ENCODE assay signal across 8 cellular contexts in the genomic region with DNA sequence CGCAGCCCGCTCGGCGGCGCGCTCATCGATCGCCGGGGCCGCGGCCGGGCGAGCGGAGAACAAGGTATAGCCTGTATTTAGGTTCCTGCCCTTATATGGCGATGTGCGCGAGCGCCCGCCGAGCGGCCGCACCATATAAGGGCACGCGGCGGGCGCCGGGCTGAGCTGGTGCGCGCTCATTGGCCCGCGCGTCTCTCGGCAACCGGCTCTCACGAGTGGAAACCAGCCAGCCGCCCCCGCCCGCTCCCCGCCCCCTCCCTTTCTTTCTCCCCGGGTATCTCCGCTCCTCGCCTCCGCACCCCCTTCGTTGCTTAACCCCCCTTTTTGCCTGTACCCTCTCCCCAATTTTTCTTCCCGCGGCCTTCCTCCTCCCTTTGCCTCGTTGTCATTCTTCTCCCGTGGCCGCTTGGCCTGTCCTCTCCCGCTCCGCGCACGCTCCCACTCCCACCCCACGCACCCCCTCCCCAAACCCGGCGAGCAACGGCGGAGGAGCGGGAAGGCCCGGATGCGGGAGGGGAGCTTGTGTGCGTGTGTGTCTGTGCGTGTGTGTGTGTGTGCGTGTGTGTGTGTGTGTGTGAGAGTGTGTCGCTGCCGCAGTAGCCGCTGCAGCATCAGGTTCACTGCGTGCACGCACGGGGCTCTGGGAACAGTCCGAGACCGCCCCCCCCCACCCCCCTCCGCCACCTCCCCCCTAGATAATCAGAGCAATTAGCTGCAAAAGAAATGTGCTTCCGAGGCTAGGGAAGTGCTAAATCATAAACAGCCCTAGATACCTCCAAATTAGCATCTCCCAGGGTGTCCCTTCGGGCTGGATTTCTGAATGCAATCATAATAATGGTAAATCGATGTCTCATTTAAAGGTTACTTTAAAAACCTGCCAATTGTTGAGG. TPM values are rescaled to one million over a fixed set of nuclear protein-coding genes. Genes with fewer than 3 reads are reported as not detected.
A peak's percentile ranks its signal among the peaks of the same experiment; 100 is the strongest.
DNase-seq lines count a peak whose midpoint lies in the region; ATAC-seq and TF ChIP-seq lines count a peak whose summit lies in the region.

No MANE protein-coding gene starts in this region.

- H3K4me3 ChIP-seq in GM12865 (ENCODE audit: low read depth, low read length) = peak overlapping the region; percentile 44
- no peak overlapping the region for H3K4me3 ChIP-seq in adipocyte (ENCODE audit: low read length)
- H3K4me3 ChIP-seq in hepatocyte = no peak overlapping the region
- H3K4me3 ChIP-seq in smooth muscle cell = peak overlapping the region; percentile 43

- peaks cover 21% of the 10 kb centered on the region for H3K4me1 Mint-ChIP-seq in T-helper 1 cell treated with Interleukin-12 subunit alpha and Interleukin-12 subunit beta and Interleukin-4 antibody, amounts not matched to agents 30 μg/mL and 1 μg/mL, for 36 hours (ENCODE audit: low read depth)

- peak; percentile 72 for ATAC-seq in HG02884 (IDR thresholded peaks at IDR 0.05; ENCODE audit: unreplicated experiment)

- H3K9ac ChIP-seq in adipocyte (ENCODE audit: low read length) (no peak overlapping the region), smooth muscle cell (ENCODE audit: low read depth) (no peak overlapping the region)

- H3K4me3 Mint-ChIP-seq in T-helper 1 cell treated with Interleukin-12 subunit alpha and Interleukin-12 subunit beta and Interleukin-4 antibody, amounts not matched to agents 30 μg/mL and 1 μg/mL, for 36 hours = peak overlapping the region; percentile 17

- no peaks in the 10 kb centered on the region for H3K36me3 ChIP-seq in adipocyte (ENCODE audit: control insufficient read depth, insufficient read depth, low read length, severe bottlenecking)
- no peaks in the 10 kb centered on the region for H3K36me3 ChIP-seq in hepatocyte (replicated peaks; ENCODE audit: insufficient read depth, low read depth)
- no peaks in the 10 kb centered on the region for H3K36me3 ChIP-seq in smooth muscle cell (ENCODE audit: low read depth)

- H3K79me2 ChIP-seq in hepatocyte (no peaks in the 10 kb centered on the region), smooth muscle cell (ENCODE audit: low read depth) (no peaks in the 10 kb centered on the region)

- no peak overlapping the region for H3K27ac ChIP-seq in hepatocyte
- H3K27ac ChIP-seq in smooth muscle cell (ENCODE audit: low read depth) = no peak overlapping the region

- H3K9me3 ChIP-seq in adipocyte (ENCODE audit: control insufficient read depth, low read length) (no peaks in the 10 kb centered on the region), hepatocyte (ENCODE audit: low read depth) (no peaks in the 10 kb centered on the region), smooth muscle cell (replicated peaks; ENCODE audit: low read depth) (no peaks in the 10 kb centered on the region)

- no peaks in the 10 kb centered on the region for H3K36me3 Mint-ChIP-seq in T-helper 1 cell treated with Interleukin-12 subunit alpha and Interleukin-12 subunit beta and Interleukin-4 antibody, amounts not matched to agents 30 μg/mL and 1 μg/mL, for 36 hours (ENCODE audit: low read depth)

- H3K9me3 Mint-ChIP-seq in T-helper 1 cell treated with Interleukin-12 subunit alpha and Interleukin-12 subunit beta and Interleukin-4 antibody, amounts not matched to agents 30 μg/mL and 1 μg/mL, for 36 hours = no peaks in the 10 kb centered on the region

- DNase-seq in GM12865 (ENCODE audit: low read depth) (peak; percentile 92), NCI-H1694 treated with DMSO at 0.1 percent for 48 hours (lab: John Stamatoyannopoulos, UW) (peak; percentile 87), adipocyte (ENCODE audit: low read depth) (peak; percentile 79), hepatocyte (ENCODE audit: low spot score) (peak; percentile 92), smooth muscle cell (lab: John Stamatoyannopoulos, UW; ENCODE audit: unreplicated experiment) (peak; percentile 23)
- DNase-seq in NK-92 treated with Interleukin-12 subunit alpha and Interleukin-12 subunit beta, amount 100 ng/mL, for 24 hours (lab: John Stamatoyannopoulos, UW) = no peak

- H3K9me2 ChIP-seq in hepatocyte (replicated peaks; ENCODE audit: insufficient read depth) = no peaks in the 10 kb centered on the region

- H4K20me1 ChIP-seq in hepatocyte (ENCODE audit: insufficient read depth, poor library complexity, severe bottlenecking) (no peaks in the 10 kb centered on the region), smooth muscle cell (ENCODE audit: low read depth) (no peaks in the 10 kb centered on the region)

- H2AFZ ChIP-seq in hepatocyte (no peak overlapping the region), smooth muscle cell (ENCODE audit: low read depth) (no peak overlapping the region)

- peaks cover 8% of the 10 kb centered on the region for H3F3A ChIP-seq in smooth muscle cell (ENCODE audit: low read depth)

- no peak for TF ChIP-seq CTCF in GM12865 (IDR thresholded peaks at IDR 0.05; ENCODE audit: insufficient read depth, low read depth, low read length, missing control alignments)
- no peak for TF ChIP-seq CTCF in hepatocyte (IDR thresholded peaks at IDR 0.05; ENCODE audit: poor library complexity)
- TF ChIP-seq CTCF in smooth muscle cell (IDR thresholded peaks at IDR 0.05; ENCODE audit: borderline replicate concordance, insufficient read depth, poor library complexity, severe bottlenecking) = no peak

- H3K4me1 ChIP-seq in adipocyte (ENCODE audit: control insufficient read depth, insufficient read depth, low read length) (no peaks in the 10 kb centered on the region), hepatocyte (ENCODE audit: insufficient read depth) (peaks cover 40% of the 10 kb centered on the region), smooth muscle cell (ENCODE audit: low read depth) (peaks cover 37% of the 10 kb centered on the region)

- peaks cover 69% of the 10 kb centered on the region for H3K27me3 ChIP-seq in adipocyte (replicated peaks; ENCODE audit: control insufficient read depth, insufficient read depth, low read length)
- peaks cover 84% of the 10 kb centered on the region for H3K27me3 ChIP-seq in hepatocyte
- peaks cover 90% of the 10 kb centered on the region for H3K27me3 ChIP-seq in smooth muscle cell (ENCODE audit: low read depth)

- H3K4me2 ChIP-seq in hepatocyte = peak overlapping the region; percentile 84
- peak overlapping the region; percentile 89 for H3K4me2 ChIP-seq in smooth muscle cell

- WGBS in hepatocyte (ENCODE audit: low lambda C conversion rate, missing lambda C conversion rate) = under 1% methylated on average over 30 of the region's 76 CpGs
- WGBS in smooth muscle cell (ENCODE audit: low lambda C conversion rate) = 2% methylated on average over 27 of the region's 76 CpGs

- peaks cover 73% of the 10 kb centered on the region for H3K27me3 Mint-ChIP-seq in T-helper 1 cell treated with Interleukin-12 subunit alpha and Interleukin-12 subunit beta and Interleukin-4 antibody, amounts not matched to agents 30 μg/mL and 1 μg/mL, for 36 hours (ENCODE audit: low read depth)

- H3K27ac Mint-ChIP-seq in T-helper 1 cell treated with Interleukin-12 subunit alpha and Interleukin-12 subunit beta and Interleukin-4 antibody, amounts not matched to agents 30 μg/mL and 1 μg/mL, for 36 hours = peak overlapping the region; percentile 59

RNA-seq across cellular contexts. Expression of gene CBX8, which starts 13.5 kb away (rescaled TPM):
- total RNA-seq in hepatocyte (4.3 and 8.6 TPM in 2 replicates), smooth muscle cell (1.9 and 2.6 TPM in 2 replicates)
- polyA plus RNA-seq in hepatocyte (6.5 and 8.3 TPM in 2 replicates), smooth muscle cell (4.3 and 9.0 TPM in 2 replicates)

RNA-seq across cellular contexts. Expression of gene CBX4, which starts 28.9 kb away (rescaled TPM):
- 49.6 and 56.1 TPM in 2 replicates for total RNA-seq in hepatocyte
- polyA plus RNA-seq in hepatocyte = 74.3 and 86.7 TPM in 2 replicates
- 17.3 and 17.4 TPM in 2 replicates for total RNA-seq in smooth muscle cell
- 44.6 and 47.2 TPM in 2 replicates for polyA plus RNA-seq in smooth muscle cell

RNA-seq across cellular contexts. Expression of gene CBX2, which starts 32.4 kb away (rescaled TPM):
- total RNA-seq in hepatocyte (11.8 and 16.3 TPM in 2 replicates), smooth muscle cell (4.0 and 7.3 TPM in 2 replicates)
- polyA plus RNA-seq in hepatocyte (8.6 and 11.6 TPM in 2 replicates), smooth muscle cell (10.1 and 11.0 TPM in 2 replicates)

Comparison
In these comparisons a context has a peak if more than half of its experiments do, and no peak if none do; other contexts are left out.
1. H3K4me3 ChIP-seq: peak in GM12865 (single experiment) and smooth muscle cell (single experiment); none in adipocyte (single experiment) and hepatocyte (single experiment).